8 cellular contexts compared by ENCODE assay signal in the genomic region with DNA sequence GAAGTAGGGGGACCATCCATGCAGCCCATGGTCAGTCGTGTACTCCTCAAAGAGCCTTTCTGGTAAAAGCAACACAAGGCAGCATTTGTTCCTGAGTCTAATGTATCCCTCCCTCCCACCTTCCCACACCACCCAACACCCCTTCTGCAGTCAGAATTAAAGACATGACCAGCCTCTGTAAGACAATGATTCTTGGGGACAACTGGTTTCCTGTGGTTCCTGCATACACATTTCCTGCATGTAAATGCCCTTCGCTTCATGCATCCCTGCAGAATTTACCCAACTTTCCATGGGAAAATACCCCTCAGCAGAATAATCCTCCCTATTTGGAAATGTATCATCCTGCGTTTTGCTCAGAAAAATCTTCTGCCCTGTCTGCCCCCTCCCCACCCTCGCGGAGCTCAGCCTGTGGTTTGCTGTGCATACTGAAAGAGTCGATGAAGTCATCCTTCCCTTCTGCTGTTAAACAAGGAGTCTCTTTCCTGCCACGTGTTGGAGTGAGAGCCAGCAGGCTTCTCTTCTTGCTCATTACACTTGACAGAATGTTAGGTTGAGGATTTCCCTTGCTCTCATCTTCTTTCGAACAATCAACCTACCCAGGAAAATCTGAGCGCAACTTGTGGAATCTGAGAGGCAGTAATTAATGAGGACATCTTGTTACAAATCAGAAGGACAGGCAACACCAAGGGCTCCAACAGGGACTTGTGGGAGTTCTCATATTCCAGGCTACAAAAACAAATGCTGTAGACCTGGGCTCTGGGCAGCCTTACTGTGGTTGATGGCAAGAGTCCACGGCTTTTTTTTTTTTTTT. TPM values are rescaled to one million over a fixed set of nuclear protein-coding genes. Genes with fewer than 3 reads are reported as not detected.
DNase-seq lines count a peak whose midpoint lies in the region; ATAC-seq lines count a peak whose summit lies in the region.

No MANE protein-coding gene starts in this region.

- H3K36me3 Mint-ChIP-seq in activated T-cell treated with anti-CD3 and anti-CD28 coated beads, Interleukin-2, amount 50 U/mL, for 72 hours (ENCODE audit: insufficient read depth in 2 of 2) = no peaks in the 10 kb centered on the region

- peak; percentile 41 for DNase-seq in DMS 273 treated with DMSO at 0.1 percent for 48 hours (lab: John Stamatoyannopoulos, UW)
- peak; percentile 47 for DNase-seq in LHCN-M2 (ENCODE audit: low read depth)
- peak; percentile 29 to 41 for DNase-seq in activated T-cell treated with anti-CD3 and anti-CD28 coated beads, Interleukin-2, amount 50 U/mL, for 72 hours
- DNase-seq in hepatic stellate cell (ENCODE audit: low spot score) = peak; percentile 60
- DNase-seq in stimulated activated CD4-positive, alpha-beta T cell treated with anti-CD3 and anti-CD28 coated beads, Interleukin-15, amount 100 ng/mL, for 48 hours (ENCODE audit: low read depth in 2 of 2) = peak; percentile 16 to 24
- no peak for DNase-seq in HuH-7 (ENCODE audit: low spot score)

- H3K27me3 Mint-ChIP-seq in activated T-cell treated with anti-CD3 and anti-CD28 coated beads, Interleukin-2, amount 50 U/mL, for 72 hours (ENCODE audit: low read depth) = no peaks in the 10 kb centered on the region

- ATAC-seq in GM21367 (IDR thresholded peaks at IDR 0.05; ENCODE audit: unreplicated experiment) (peak; percentile 67), GM21360 (IDR thresholded peaks at IDR 0.05; ENCODE audit: unreplicated experiment) (no peak)
- peak; percentile 87 to 90 for ATAC-seq in activated T-cell treated with anti-CD3 and anti-CD28 coated beads, Interleukin-2, amount 50 U/mL, for 72 hours (replicated peaks in 1 of 2)

- H3K4me1 Mint-ChIP-seq in activated T-cell treated with anti-CD3 and anti-CD28 coated beads, Interleukin-2, amount 50 U/mL, for 72 hours (ENCODE audit: low read depth) = peaks cover 24% of the 10 kb centered on the region

- H3K27ac Mint-ChIP-seq in activated T-cell treated with anti-CD3 and anti-CD28 coated beads, Interleukin-2, amount 50 U/mL, for 72 hours = no peak overlapping the region

- peak overlapping the region; percentile 28 to 66 for H3K4me3 Mint-ChIP-seq in activated T-cell treated with anti-CD3 and anti-CD28 coated beads, Interleukin-2, amount 50 U/mL, for 72 hours

- H3K9me3 Mint-ChIP-seq in activated T-cell treated with anti-CD3 and anti-CD28 coated beads, Interleukin-2, amount 50 U/mL, for 72 hours = no peaks in the 10 kb centered on the region

RNA-seq across cellular contexts. Expression of gene TNN, which starts 4.7 kb away (rescaled TPM):
- total RNA-seq in LHCN-M2 (2014; rRNA removed) = not detected in 2 replicates
- not detected for polyA plus RNA-seq in LHCN-M2 (2012)
- total RNA-seq in activated T-cell treated with anti-CD3 and anti-CD28 coated beads, Interleukin-2, amount 50 U/mL, for 72 hours = not detected

RNA-seq across cellular contexts. Expression of gene MRPS14, which starts 49.1 kb away (rescaled TPM):
- total RNA-seq in LHCN-M2 (2014; rRNA removed) = 13.5 and 17.2 TPM in 2 replicates
- polyA plus RNA-seq in LHCN-M2 (2012) = 29.5 TPM
- total RNA-seq in activated T-cell treated with anti-CD3 and anti-CD28 coated beads, Interleukin-2, amount 50 U/mL, for 72 hours = 10 to 100 TPM; 28.7 to 30.1 TPM
